In the genomic region with DNA sequence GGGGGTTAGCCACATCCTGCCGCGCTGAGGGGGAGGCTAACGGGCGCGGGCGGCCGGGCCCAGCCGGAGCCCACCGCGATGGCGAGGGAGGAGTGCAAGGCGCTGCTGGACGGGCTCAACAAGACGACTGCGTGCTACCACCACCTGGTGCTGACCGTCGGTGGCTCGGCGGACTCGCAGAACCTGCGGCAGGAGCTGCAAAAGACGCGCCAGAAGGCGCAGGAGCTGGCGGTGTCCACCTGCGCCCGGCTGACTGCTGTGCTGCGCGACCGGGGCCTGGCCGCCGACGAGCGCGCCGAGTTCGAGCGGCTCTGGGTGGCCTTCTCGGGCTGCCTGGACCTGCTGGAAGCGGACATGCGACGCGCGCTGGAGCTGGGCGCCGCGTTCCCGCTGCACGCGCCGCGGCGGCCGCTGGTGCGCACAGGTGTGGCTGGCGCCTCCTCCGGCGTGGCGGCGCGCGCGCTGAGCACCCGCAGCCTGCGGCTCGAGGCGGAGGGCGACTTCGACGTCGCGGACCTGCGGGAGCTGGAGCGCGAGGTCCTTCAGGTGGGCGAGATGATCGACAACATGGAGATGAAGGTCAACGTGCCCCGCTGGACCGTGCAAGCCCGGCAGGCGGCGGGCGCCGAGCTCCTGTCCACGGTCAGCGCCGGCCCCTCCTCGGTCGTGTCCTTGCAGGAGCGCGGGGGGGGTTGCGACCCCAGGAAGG, we compare ENCODE assay signal across 1 cellular context.
A peak's percentile ranks its signal among the peaks of the same experiment; 100 is the strongest.
TF ChIP-seq lines count a peak whose summit lies in the region.

No MANE protein-coding gene starts in this region.

TF ChIP-seq in GM12878, 131 proteins besides CTCF, POLR2A, EP300 and RAD21:
- no peak for TF ChIP-seq MYB (IDR thresholded peaks at IDR 0.05; ENCODE audit: borderline replicate concordance, low read depth, low read length)
- TF ChIP-seq HDAC6 (IDR thresholded peaks at IDR 0.05; ENCODE audit: unreplicated experiment): peak; percentile 35
- peak; percentile 50 for TF ChIP-seq SUZ12 (IDR thresholded peaks at IDR 0.05; ENCODE audit: unreplicated experiment)
- TF ChIP-seq SREBF1 (IDR thresholded peaks at IDR 0.05; ENCODE audit: low read length): no peak
- TF ChIP-seq, protein P1, sequence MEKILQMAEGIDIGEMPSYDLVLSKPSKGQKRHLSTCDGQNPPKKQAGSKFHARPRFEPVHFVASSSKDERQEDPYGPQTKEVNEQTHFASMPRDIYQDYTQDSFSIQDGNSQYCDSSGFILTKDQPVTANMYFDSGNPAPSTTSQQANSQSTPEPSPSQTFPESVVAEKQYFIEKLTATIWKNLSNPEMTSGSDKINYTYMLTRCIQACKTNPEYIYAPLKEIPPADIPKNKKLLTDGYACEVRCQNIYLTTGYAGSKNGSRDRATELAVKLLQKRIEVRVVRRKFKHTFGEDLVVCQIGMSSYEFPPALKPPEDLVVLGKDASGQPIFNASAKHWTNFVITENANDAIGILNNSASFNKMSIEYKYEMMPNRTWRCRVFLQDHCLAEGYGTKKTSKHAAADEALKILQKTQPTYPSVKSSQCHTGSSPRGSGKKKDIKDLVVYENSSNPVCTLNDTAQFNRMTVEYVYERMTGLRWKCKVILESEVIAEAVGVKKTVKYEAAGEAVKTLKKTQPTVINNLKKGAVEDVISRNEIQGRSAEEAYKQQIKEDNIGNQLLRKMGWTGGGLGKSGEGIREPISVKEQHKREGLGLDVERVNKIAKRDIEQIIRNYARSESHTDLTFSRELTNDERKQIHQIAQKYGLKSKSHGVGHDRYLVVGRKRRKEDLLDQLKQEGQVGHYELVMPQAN (conservative IDR thresholded peaks at IDR 0.05): no peak
- TF ChIP-seq BHLHE40 (IDR thresholded peaks at IDR 0.05; ENCODE audit: borderline replicate concordance in 1 of 2, low read depth in 2 of 2, low read length in 1 of 2): no peak
- TF ChIP-seq TCF7 (IDR thresholded peaks at IDR 0.05; ENCODE audit: borderline replicate concordance): no peak
- TF ChIP-seq, protein P2, sequence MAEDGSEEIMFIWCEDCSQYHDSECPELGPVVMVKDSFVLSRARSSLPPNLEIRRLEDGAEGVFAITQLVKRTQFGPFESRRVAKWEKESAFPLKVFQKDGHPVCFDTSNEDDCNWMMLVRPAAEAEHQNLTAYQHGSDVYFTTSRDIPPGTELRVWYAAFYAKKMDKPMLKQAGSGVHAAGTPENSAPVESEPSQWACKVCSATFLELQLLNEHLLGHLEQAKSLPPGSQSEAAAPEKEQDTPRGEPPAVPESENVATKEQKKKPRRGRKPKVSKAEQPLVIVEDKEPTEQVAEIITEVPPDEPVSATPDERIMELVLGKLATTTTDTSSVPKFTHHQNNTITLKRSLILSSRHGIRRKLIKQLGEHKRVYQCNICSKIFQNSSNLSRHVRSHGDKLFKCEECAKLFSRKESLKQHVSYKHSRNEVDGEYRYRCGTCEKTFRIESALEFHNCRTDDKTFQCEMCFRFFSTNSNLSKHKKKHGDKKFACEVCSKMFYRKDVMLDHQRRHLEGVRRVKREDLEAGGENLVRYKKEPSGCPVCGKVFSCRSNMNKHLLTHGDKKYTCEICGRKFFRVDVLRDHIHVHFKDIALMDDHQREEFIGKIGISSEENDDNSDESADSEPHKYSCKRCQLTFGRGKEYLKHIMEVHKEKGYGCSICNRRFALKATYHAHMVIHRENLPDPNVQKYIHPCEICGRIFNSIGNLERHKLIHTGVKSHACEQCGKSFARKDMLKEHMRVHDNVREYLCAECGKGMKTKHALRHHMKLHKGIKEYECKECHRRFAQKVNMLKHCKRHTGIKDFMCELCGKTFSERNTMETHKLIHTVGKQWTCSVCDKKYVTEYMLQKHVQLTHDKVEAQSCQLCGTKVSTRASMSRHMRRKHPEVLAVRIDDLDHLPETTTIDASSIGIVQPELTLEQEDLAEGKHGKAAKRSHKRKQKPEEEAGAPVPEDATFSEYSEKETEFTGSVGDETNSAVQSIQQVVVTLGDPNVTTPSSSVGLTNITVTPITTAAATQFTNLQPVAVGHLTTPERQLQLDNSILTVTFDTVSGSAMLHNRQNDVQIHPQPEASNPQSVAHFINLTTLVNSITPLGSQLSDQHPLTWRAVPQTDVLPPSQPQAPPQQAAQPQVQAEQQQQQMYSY (CRISPR knock-in tag; IDR thresholded peaks at IDR 0.05): no peak
- no peak for TF ChIP-seq TARDBP (IDR thresholded peaks at IDR 0.05; ENCODE audit: borderline replicate concordance)
- TF ChIP-seq RUNX3 (IDR thresholded peaks at IDR 0.05; ENCODE audit: low read length): peak; percentile 39; the same call in 1 of the 2 replicates
- TF ChIP-seq CBX3 (IDR thresholded peaks at IDR 0.05; ENCODE audit: borderline replicate concordance, low read depth): no peak
- TF ChIP-seq JUNB (IDR thresholded peaks at IDR 0.05): no peak
- TF ChIP-seq RELA (IDR thresholded peaks at IDR 0.05; ENCODE audit: borderline replicate concordance, partially characterized antibody): no peak
- no peak for TF ChIP-seq NRF1 (conservative IDR thresholded peaks at IDR 0.05; ENCODE audit: low read depth, low read length)
- no peak for TF ChIP-seq CBX5 (IDR thresholded peaks at IDR 0.05; ENCODE audit: low read depth)
- TF ChIP-seq EGR1 (IDR thresholded peaks at IDR 0.05; ENCODE audit: borderline replicate concordance in 1 of 2, low read depth in 2 of 2, low read length in 2 of 2): 0 out of 3 replicates have a peak, but pooled peaks of 1 of the 2 experiments have one; percentile 48
- no peak for TF ChIP-seq SIX5 (IDR thresholded peaks at IDR 0.05; ENCODE audit: low read depth, low read length, severe bottlenecking)
- TF ChIP-seq LARP7 (IDR thresholded peaks at IDR 0.05): 0 out of 2 replicates have a peak, but pooled peaks have one; percentile 28
- TF ChIP-seq CHD1 (IDR thresholded peaks at IDR 0.05; ENCODE audit: low read depth, low read length): no peak
- TF ChIP-seq, protein P3, sequence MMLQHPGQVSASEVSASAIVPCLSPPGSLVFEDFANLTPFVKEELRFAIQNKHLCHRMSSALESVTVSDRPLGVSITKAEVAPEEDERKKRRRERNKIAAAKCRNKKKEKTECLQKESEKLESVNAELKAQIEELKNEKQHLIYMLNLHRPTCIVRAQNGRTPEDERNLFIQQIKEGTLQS (IDR thresholded peaks at IDR 0.05; ENCODE audit: borderline replicate concordance, extremely low read depth, low read depth, low read length): no peak
- TF ChIP-seq BRCA1 (IDR thresholded peaks at IDR 0.05; ENCODE audit: low read depth, low read length): no peak
- TF ChIP-seq, protein P4, sequence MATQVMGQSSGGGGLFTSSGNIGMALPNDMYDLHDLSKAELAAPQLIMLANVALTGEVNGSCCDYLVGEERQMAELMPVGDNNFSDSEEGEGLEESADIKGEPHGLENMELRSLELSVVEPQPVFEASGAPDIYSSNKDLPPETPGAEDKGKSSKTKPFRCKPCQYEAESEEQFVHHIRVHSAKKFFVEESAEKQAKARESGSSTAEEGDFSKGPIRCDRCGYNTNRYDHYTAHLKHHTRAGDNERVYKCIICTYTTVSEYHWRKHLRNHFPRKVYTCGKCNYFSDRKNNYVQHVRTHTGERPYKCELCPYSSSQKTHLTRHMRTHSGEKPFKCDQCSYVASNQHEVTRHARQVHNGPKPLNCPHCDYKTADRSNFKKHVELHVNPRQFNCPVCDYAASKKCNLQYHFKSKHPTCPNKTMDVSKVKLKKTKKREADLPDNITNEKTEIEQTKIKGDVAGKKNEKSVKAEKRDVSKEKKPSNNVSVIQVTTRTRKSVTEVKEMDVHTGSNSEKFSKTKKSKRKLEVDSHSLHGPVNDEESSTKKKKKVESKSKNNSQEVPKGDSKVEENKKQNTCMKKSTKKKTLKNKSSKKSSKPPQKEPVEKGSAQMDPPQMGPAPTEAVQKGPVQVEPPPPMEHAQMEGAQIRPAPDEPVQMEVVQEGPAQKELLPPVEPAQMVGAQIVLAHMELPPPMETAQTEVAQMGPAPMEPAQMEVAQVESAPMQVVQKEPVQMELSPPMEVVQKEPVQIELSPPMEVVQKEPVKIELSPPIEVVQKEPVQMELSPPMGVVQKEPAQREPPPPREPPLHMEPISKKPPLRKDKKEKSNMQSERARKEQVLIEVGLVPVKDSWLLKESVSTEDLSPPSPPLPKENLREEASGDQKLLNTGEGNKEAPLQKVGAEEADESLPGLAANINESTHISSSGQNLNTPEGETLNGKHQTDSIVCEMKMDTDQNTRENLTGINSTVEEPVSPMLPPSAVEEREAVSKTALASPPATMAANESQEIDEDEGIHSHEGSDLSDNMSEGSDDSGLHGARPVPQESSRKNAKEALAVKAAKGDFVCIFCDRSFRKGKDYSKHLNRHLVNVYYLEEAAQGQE (IDR thresholded peaks at IDR 0.05; ENCODE audit: low read depth, low read length): no peak
- no peak for TF ChIP-seq SPI1 (IDR thresholded peaks at IDR 0.05; ENCODE audit: borderline replicate concordance, insufficient read depth, low read depth, low read length)
- TF ChIP-seq HDGF (IDR thresholded peaks at IDR 0.05): no peak
